ENCODE assay signal across 9 cellular contexts in genomic region chr6:143901885-143902708, GRCh38. TPM values are rescaled to one million over a fixed set of nuclear protein-coding genes. Genes with fewer than 3 reads are reported as not detected.
DNase-seq lines count a peak whose midpoint lies in the region; ATAC-seq and TF ChIP-seq lines count a peak whose summit lies in the region.
"Had no signal": no experiment of that assay in that cellular context is flagged by ENCODE, and none has a peak within 500 bp of the region (broad histone marks: within the 10 kb centered on the region; RNA-seq: fewer than 3 reads in every experiment).

No MANE protein-coding gene starts in this region.

- no peak for TF ChIP-seq POLR2A in tibial nerve (IDR thresholded peaks at IDR 0.05)

- no peaks in the 10 kb centered on the region for H3K9me3 Mint-ChIP-seq in natural killer cell treated with Interleukin-12 subunit alpha and Interleukin-12 subunit beta and Interleukin-15 and Interleukin-18, amount 100 ng/mL, for 72 hours
- no peaks in the 10 kb centered on the region for H3K9me3 Mint-ChIP-seq in natural killer cell

- peak overlapping the region; percentile 30 to 72 (median 51) for H3K27ac ChIP-seq in tibial nerve

- H3K27ac Mint-ChIP-seq in natural killer cell treated with Interleukin-12 subunit alpha and Interleukin-12 subunit beta and Interleukin-15 and Interleukin-18, amount 100 ng/mL, for 72 hours, result no peak overlapping the region
- H3K27ac Mint-ChIP-seq in natural killer cell, result no peak overlapping the region

- H3K4me1 ChIP-seq in tibial nerve, result peaks cover 0 to 20% (median 6%) of the 10 kb centered on the region in 4 donors

- ATAC-seq in natural killer cell treated with Interleukin-12 subunit alpha and Interleukin-12 subunit beta and Interleukin-15 and Interleukin-18, amount 100 ng/mL, for 72 hours, result peak; percentile 55 to 81
- no peak for ATAC-seq in natural killer cell
- ATAC-seq in HG03139 (IDR thresholded peaks at IDR 0.05; ENCODE audit: unreplicated experiment), result peak; percentile 90
- ATAC-seq in SK-N-SH treated with all-trans-retinoic acid at 6 μM for 48 hours, result no peak

- WGBS in tibial nerve, 2 donors, result 14 to 15% methylated on average over 6 of the region's 6 CpGs

- H3K36me3 Mint-ChIP-seq in natural killer cell treated with Interleukin-12 subunit alpha and Interleukin-12 subunit beta and Interleukin-15 and Interleukin-18, amount 100 ng/mL, for 72 hours, result no peaks in the 10 kb centered on the region
- H3K36me3 Mint-ChIP-seq in natural killer cell, result no peaks in the 10 kb centered on the region

- no peak for DNase-seq in natural killer cell treated with Interleukin-12 subunit alpha and Interleukin-12 subunit beta and Interleukin-15 and Interleukin-18, amount 100 ng/mL, for 72 hours (ENCODE audit: low spot score)
- no peak for DNase-seq in natural killer cell
- DNase-seq in globus pallidus (ENCODE audit: low spot score), result peak; percentile 7
- peak in 1 of 2 donors; percentile 58 for DNase-seq in tibial nerve (ENCODE audit: low spot score in 2 of 2)
- DNase-seq in stimulated activated naive CD4-positive, alpha-beta T cell (lab: John Stamatoyannopoulos, UW), result no peak
- DNase-seq in germinal center (ENCODE audit: low spot score), result no peak

- no peak for TF ChIP-seq CTCF in natural killer cell (IDR thresholded peaks at IDR 0.05)
- TF ChIP-seq CTCF in tibial nerve (IDR thresholded peaks at IDR 0.05), result no peak

- no peaks in the 10 kb centered on the region for H3K27me3 Mint-ChIP-seq in natural killer cell treated with Interleukin-12 subunit alpha and Interleukin-12 subunit beta and Interleukin-15 and Interleukin-18, amount 100 ng/mL, for 72 hours
- H3K27me3 Mint-ChIP-seq in natural killer cell (ENCODE audit: low read depth in 2 of 2), result no peaks in the 10 kb centered on the region

- peak overlapping the region; percentile 12 for H3K4me3 Mint-ChIP-seq in natural killer cell treated with Interleukin-12 subunit alpha and Interleukin-12 subunit beta and Interleukin-15 and Interleukin-18, amount 100 ng/mL, for 72 hours
- no peak overlapping the region for H3K4me3 Mint-ChIP-seq in natural killer cell

- intact Hi-C loops in natural killer cell (cut with micrococcal nuclease), result no loop called here

- H3K27me3 ChIP-seq in tibial nerve, result no peaks in the 10 kb centered on the region

- no peaks in the 10 kb centered on the region for H3K9me3 ChIP-seq in tibial nerve

- no peaks in the 10 kb centered on the region for H3K4me1 Mint-ChIP-seq in natural killer cell treated with Interleukin-12 subunit alpha and Interleukin-12 subunit beta and Interleukin-15 and Interleukin-18, amount 100 ng/mL, for 72 hours (ENCODE audit: low read depth in 2 of 2)
- H3K4me1 Mint-ChIP-seq in natural killer cell, result no peaks in the 10 kb centered on the region

- H3K4me3 ChIP-seq in tibial nerve, result no peak overlapping the region

- H3K36me3 ChIP-seq in tibial nerve, result no peaks in the 10 kb centered on the region

- peak in 1 of 2 donors; percentile 37 for TF ChIP-seq EP300 in tibial nerve (IDR thresholded peaks at IDR 0.05)

TF ChIP-seq in SK-N-SH treated with all-trans-retinoic acid at 6 μM for 48 hours, 23 proteins besides CTCF, POLR2A, EP300 and RAD21:
- no peak for TF ChIP-seq TSHZ2 (CRISPR knock-in tag; IDR thresholded peaks at IDR 0.05)
- no peak for TF ChIP-seq ISL1 (CRISPR knock-in tag; IDR thresholded peaks at IDR 0.05)
- no peak for TF ChIP-seq ZNF8 (CRISPR knock-in tag; IDR thresholded peaks at IDR 0.05)
- no peak for TF ChIP-seq ESRRG (CRISPR knock-in tag; IDR thresholded peaks at IDR 0.05)
- no peak for TF ChIP-seq PPARA (CRISPR knock-in tag; IDR thresholded peaks at IDR 0.05; ENCODE audit: borderline replicate concordance)
- no peak for TF ChIP-seq ZNF565 (CRISPR knock-in tag; conservative IDR thresholded peaks at IDR 0.05; ENCODE audit: low read depth)
- no peak for TF ChIP-seq ZC3H10 (CRISPR knock-in tag; IDR thresholded peaks at IDR 0.05)
- no peak for TF ChIP-seq GLIS3 (CRISPR knock-in tag; IDR thresholded peaks at IDR 0.05)
- TF ChIP-seq BACH2 (CRISPR knock-in tag; IDR thresholded peaks at IDR 0.05; ENCODE audit: borderline replicate concordance), result no peak
- no peak for TF ChIP-seq POU6F1 (CRISPR knock-in tag; IDR thresholded peaks at IDR 0.05; ENCODE audit: borderline replicate concordance, low read depth)
- no peak for TF ChIP-seq ARNTL (CRISPR knock-in tag; IDR thresholded peaks at IDR 0.05; ENCODE audit: borderline replicate concordance, low read depth)
- no peak for TF ChIP-seq OSR1 (CRISPR knock-in tag; IDR thresholded peaks at IDR 0.05)
- TF ChIP-seq TOX (CRISPR knock-in tag; IDR thresholded peaks at IDR 0.05; ENCODE audit: borderline replicate concordance), result no peak
- TF ChIP-seq CSRNP3 (CRISPR knock-in tag; IDR thresholded peaks at IDR 0.05), result no peak
- no peak for TF ChIP-seq TCF4 (CRISPR knock-in tag; IDR thresholded peaks at IDR 0.05; ENCODE audit: borderline replicate concordance)
- no peak for TF ChIP-seq SNAI2 (CRISPR knock-in tag; IDR thresholded peaks at IDR 0.05)
- no peak for TF ChIP-seq ZNF70 (CRISPR knock-in tag; IDR thresholded peaks at IDR 0.05)
- TF ChIP-seq PATZ1 (CRISPR knock-in tag; IDR thresholded peaks at IDR 0.05; ENCODE audit: borderline replicate concordance), result no peak
- TF ChIP-seq ZFP30 (CRISPR knock-in tag; IDR thresholded peaks at IDR 0.05), result no peak

RNA-seq across cellular contexts. Expression of gene ZC2HC1B, which starts 37.8 kb away (rescaled TPM):
- not detected for total RNA-seq in natural killer cell treated with Interleukin-12 subunit alpha and Interleukin-12 subunit beta and Interleukin-15 and Interleukin-18, amount 100 ng/mL, for 72 hours
- not detected for total RNA-seq in natural killer cell
- total RNA-seq in tibial nerve, result 1 to 10 TPM in 1 of 4 donors, not detected in 3; 1.2 TPM
- total RNA-seq: urinary bladder had no signal

RNA-seq across cellular contexts. Expression of gene LTV1, which starts 59.0 kb away (rescaled TPM):
- 10 to 100 TPM; 33.3 to 43.1 TPM for total RNA-seq in natural killer cell treated with Interleukin-12 subunit alpha and Interleukin-12 subunit beta and Interleukin-15 and Interleukin-18, amount 100 ng/mL, for 72 hours
- total RNA-seq in natural killer cell (10 to 100 TPM; 21.7 to 24.7 (median 21.7) TPM), tibial nerve (10 to 100 TPM; 16.4 to 33.0 (median 22.8) TPM)

Comparison
In these comparisons a context has a peak if more than half of its experiments do, and no peak if none do; other contexts are left out.
1. ATAC-seq: peak in natural killer cell treated with Interleukin-12 subunit alpha and Interleukin-12 subunit beta and Interleukin-15 and Interleukin-18, amount 100 ng/mL, for 72 hours (2 of 2) and HG03139 (single experiment); none in natural killer cell (0 of 3) and SK-N-SH treated with all-trans-retinoic acid at 6 μM for 48 hours (single experiment).